1 cellular context compared by ENCODE assay signal in genomic region chr2:231643494-231643888, GRCh38.
TF ChIP-seq lines count a peak whose summit lies in the region.

No MANE protein-coding gene starts in this region.

TF ChIP-seq in HepG2, 621 proteins besides CTCF, POLR2A, EP300 and RAD21:
- TF ChIP-seq GABPB1 (CRISPR knock-in tag; IDR thresholded peaks at IDR 0.05) (no peak), GTF3A (CRISPR knock-in tag; conservative IDR thresholded peaks at IDR 0.05) (no peak), AFF4 (CRISPR knock-in tag; IDR thresholded peaks at IDR 0.05) (no peak), ZNF616 (CRISPR knock-in tag; IDR thresholded peaks at IDR 0.05; ENCODE audit: low read depth) (no peak), HMG20B (CRISPR knock-in tag; conservative IDR thresholded peaks at IDR 0.05) (no peak), RCOR2 (CRISPR knock-in tag; IDR thresholded peaks at IDR 0.05) (no peak), TFAP4 (IDR thresholded peaks at IDR 0.05; ENCODE audit: borderline replicate concordance, low read depth) (no peak), ZNF496 (CRISPR knock-in tag; IDR thresholded peaks at IDR 0.05; ENCODE audit: insufficient replicate concordance) (no peak), CEBPZ (IDR thresholded peaks at IDR 0.05; ENCODE audit: low read length) (no peak), ZNF768 (CRISPR knock-in tag; IDR thresholded peaks at IDR 0.05) (no peak), ZNF609 (CRISPR knock-in tag; IDR thresholded peaks at IDR 0.05; ENCODE audit: borderline replicate concordance) (no peak), ARNT2 (CRISPR knock-in tag; IDR thresholded peaks at IDR 0.05; ENCODE audit: low read depth) (no peak), NRL (CRISPR knock-in tag; IDR thresholded peaks at IDR 0.05; ENCODE audit: borderline replicate concordance) (no peak), REXO4 (CRISPR knock-in tag; IDR thresholded peaks at IDR 0.05; ENCODE audit: borderline replicate concordance) (no peak), MTA3 (CRISPR knock-in tag; IDR thresholded peaks at IDR 0.05) (no peak)
TF ChIP-seq in HepG2: peak in this region for 0.
